ENCODE assay signal across 8 cellular contexts in genomic region chr6:166382933-166383816, GRCh38. TPM values are rescaled to one million over a fixed set of nuclear protein-coding genes. Genes with fewer than 3 reads are reported as not detected.
DNase-seq lines count a peak whose midpoint lies in the region; ATAC-seq and TF ChIP-seq lines count a peak whose summit lies in the region.

Gene MPC1, minus strand, starts transcription at chr6:166382940. Its CDS starts 64 bp downstream, at chr6:166382876.

- TF ChIP-seq CTCF in coronary artery (IDR thresholded peaks at IDR 0.05), result no peak

- H3K27me3 Mint-ChIP-seq in activated CD4-positive, alpha-beta T cell treated with anti-CD3 and anti-CD28 coated beads, Interleukin-2, amount 10 ng/mL, durations not matched to agents 7 days and 5 days, result no peaks in the 10 kb centered on the region

- peak within 1 kb of the TSS; percentile 92 for H3K4me3 Mint-ChIP-seq in activated CD4-positive, alpha-beta T cell treated with anti-CD3 and anti-CD28 coated beads, Interleukin-2, amount 10 ng/mL, durations not matched to agents 7 days and 5 days

- H3K9me3 Mint-ChIP-seq in activated CD4-positive, alpha-beta T cell treated with anti-CD3 and anti-CD28 coated beads, Interleukin-2, amount 10 ng/mL, durations not matched to agents 7 days and 5 days, result no peaks in the 10 kb centered on the region

- peak within 1 kb of the TSS; percentile 92 to 94 for H3K27ac ChIP-seq in coronary artery

- intact Hi-C loops in left colon (cut with DNase I, micrococcal nuclease), result no loop called here

- CTCF ChIA-PET in activated CD4-positive, alpha-beta T cell treated with anti-CD3 and anti-CD28 coated beads, Interleukin-2, amount 10 ng/mL, durations not matched to agents 7 days and 5 days (lab: Charles Lee), result interaction anchor here (0.6 to 0.8 kb wide), 2 partner anchors 9 to 38 kb away, joined by 3 read pairs; no protein-coding TSS in a partner anchor

- H3K27ac Mint-ChIP-seq in activated CD4-positive, alpha-beta T cell treated with anti-CD3 and anti-CD28 coated beads, Interleukin-2, amount 10 ng/mL, durations not matched to agents 7 days and 5 days, result peak within 1 kb of the TSS; percentile 86

- no peaks in the 10 kb centered on the region for H3K36me3 Mint-ChIP-seq in activated CD4-positive, alpha-beta T cell treated with anti-CD3 and anti-CD28 coated beads, Interleukin-2, amount 10 ng/mL, durations not matched to agents 7 days and 5 days (ENCODE audit: low read depth)

- peaks cover 19% of the 10 kb centered on the region for H3K4me1 Mint-ChIP-seq in activated CD4-positive, alpha-beta T cell treated with anti-CD3 and anti-CD28 coated beads, Interleukin-2, amount 10 ng/mL, durations not matched to agents 7 days and 5 days

- POLR2A ChIA-PET in activated CD4-positive, alpha-beta T cell treated with anti-CD3 and anti-CD28 coated beads, Interleukin-2, amount 10 ng/mL, durations not matched to agents 7 days and 5 days (lab: Charles Lee), result interaction anchor here (0.6 kb wide), 1 partner anchor 12 kb away, joined by 3 read pairs; no protein-coding TSS in a partner anchor

- peak within 1 kb of the TSS; percentile 87 for H3K4me3 ChIP-seq in coronary artery

- DNase-seq in C1 segment of cervical spinal cord (lab: John Stamatoyannopoulos, UW) (peak; percentile 74 to 99 (median 92)), NCI-H69 (lab: John Stamatoyannopoulos, UW) (peak; percentile 98), coronary artery (ENCODE audit: low spot score) (peak; percentile 98), left colon (peak; percentile 95 to 96)
- DNase-seq in activated CD4-positive, alpha-beta T cell treated with anti-CD3 and anti-CD28 coated beads, Interleukin-2, amount 10 ng/mL, durations not matched to agents 7 days and 5 days, result peak; percentile 94
- peak; percentile 83 to 93 for DNase-seq in stimulated activated CD4-positive, alpha-beta T cell treated with anti-CD3 and anti-CD28 coated beads, Interleukin-1b, Interleukin-23, amount 100 ng/mL, for 4 hours (ENCODE audit: low read depth in 2 of 2)

- peak; percentile 83 for ATAC-seq in GM19372 (IDR thresholded peaks at IDR 0.05; ENCODE audit: low read depth, unreplicated experiment)
- ATAC-seq in HG03521 (IDR thresholded peaks at IDR 0.05; ENCODE audit: unreplicated experiment), result peak; percentile 85
- peak; percentile 87 for ATAC-seq in left colon

RNA-seq across cellular contexts. Expression of gene MPC1, which starts in this region (rescaled TPM):
- 10 to 100 TPM; 27.1 to 28.3 TPM for total RNA-seq in activated CD4-positive, alpha-beta T cell treated with anti-CD3 and anti-CD28 coated beads, Interleukin-2, amount 10 ng/mL, durations not matched to agents 7 days and 5 days
- total RNA-seq in left colon, result 100 to 1,000 TPM; 124 to 152 TPM

Comparison
In these comparisons a context has a peak if more than half of its experiments do, and no peak if none do; other contexts are left out.
1. Peak in every context shown above with its lines: DNase-seq, ATAC-seq, H3K4me3 ChIP-seq and H3K27ac ChIP-seq.
2. RNA of gene MPC1 (total RNA-seq): 124 to 152 TPM in left colon; 27.1 to 28.3 TPM in activated CD4-positive, alpha-beta T cell treated with anti-CD3 and anti-CD28 coated beads, Interleukin-2, amount 10 ng/mL, durations not matched to agents 7 days and 5 days; every median in the first group is over 4 times any median in the second.